1 cellular context compared by ENCODE assay signal in genomic region chr5:173435543-173435942, GRCh38.
TF ChIP-seq lines count a peak whose summit lies in the region.

No MANE protein-coding gene starts in this region.

TF ChIP-seq in HepG2, 621 proteins besides CTCF, POLR2A, EP300 and RAD21 (continued from another document):
- TF ChIP-seq PAXIP1 (CRISPR knock-in tag; conservative IDR thresholded peaks at IDR 0.05) (no peak), EZH2 (conservative IDR thresholded peaks at IDR 0.05; ENCODE audit: low read depth, low read length) (no peak), ARHGAP35 (CRISPR knock-in tag; IDR thresholded peaks at IDR 0.05; ENCODE audit: borderline replicate concordance) (no peak), HOXA3 (CRISPR knock-in tag; IDR thresholded peaks at IDR 0.05) (no peak)
